In the genomic region with DNA sequence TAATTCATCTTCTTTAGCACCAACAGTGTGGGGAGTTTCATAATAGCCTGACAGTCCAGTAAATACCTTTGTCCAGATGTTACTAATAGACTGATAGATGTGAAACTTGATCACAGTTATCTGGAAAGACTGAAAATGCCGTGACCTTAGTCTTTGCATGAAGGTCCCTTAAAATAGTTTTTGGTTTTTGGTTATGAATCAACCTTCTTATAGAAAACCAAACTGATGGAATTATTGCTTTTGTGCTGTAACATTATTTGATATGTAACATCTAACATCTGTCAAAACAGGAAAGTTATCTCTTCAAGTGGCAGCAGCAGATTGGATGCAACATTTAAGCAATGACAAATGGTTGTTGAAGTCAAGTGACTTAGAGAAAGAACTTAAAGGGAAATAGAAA, we compare ENCODE assay signal across 28 cellular contexts.
DNase-seq lines count a peak whose midpoint lies in the region; ATAC-seq, FAIRE-seq and TF ChIP-seq lines count a peak whose summit lies in the region.
"Had no signal": no experiment of that assay in that cellular context is flagged by ENCODE, and none has a peak within 500 bp of the region (broad histone marks: within the 10 kb centered on the region; RNA-seq: fewer than 3 reads in every experiment).

No MANE protein-coding gene starts in this region.

- no peak overlapping the region for H3K27ac ChIP-seq in endodermal cell (ENCODE audit: low read depth, low read length)
- H3K27ac ChIP-seq in osteoblast (ENCODE audit: low read depth, low read length), result no peak overlapping the region
- H3K27ac ChIP-seq: breast epithelium, left lung, neutrophil had no signal

- peak; percentile 70 for ATAC-seq in GM18502 (IDR thresholded peaks at IDR 0.05; ENCODE audit: poor library complexity, unreplicated experiment)
- peak; percentile 44 for ATAC-seq in GM19467 (IDR thresholded peaks at IDR 0.05; ENCODE audit: unreplicated experiment)
- ATAC-seq in HG03432 (IDR thresholded peaks at IDR 0.05; ENCODE audit: unreplicated experiment), result peak; percentile 64
- ATAC-seq in activated naive CD8-positive, alpha-beta T cell treated with anti-CD3 and anti-CD28 coated beads, Interleukin-2, amount 50 U/mL, for 24 hours, result no peak
- ATAC-seq: activated CD8-positive, alpha-beta T cell treated with anti-CD3 and anti-CD28 coated beads for 36 hours; activated T-helper 17 cell treated with anti-CD3 and anti-CD28 coated beads, Interleukin-2, amount 50 U/mL, for 72 hours; HCT116; left lung; T-helper 17 cell had no signal

- peaks cover 4% of the 10 kb centered on the region for H3K4me1 ChIP-seq in endodermal cell (ENCODE audit: control insufficient read depth, insufficient read depth, low read length)
- no peaks in the 10 kb centered on the region for H3K4me1 ChIP-seq in osteoblast (ENCODE audit: insufficient read depth, low read length)
- H3K4me1 ChIP-seq: breast epithelium, left lung had no signal

- FAIRE-seq in D721Med (lab: Jason Lieb, UNC), result no peak

- H3K79me2 ChIP-seq in osteoblast (ENCODE audit: insufficient read depth, low read length), result no peaks in the 10 kb centered on the region

- H3K9me3 ChIP-seq in endodermal cell (ENCODE audit: control insufficient read depth, low read length) (peaks cover 42% of the 10 kb centered on the region), osteoblast (ENCODE audit: low read depth, low read length) (no peaks in the 10 kb centered on the region)
- H3K9me3 ChIP-seq: breast epithelium, left lung, neutrophil, SK-N-SH had no signal

- H3K27me3 ChIP-seq in endodermal cell (ENCODE audit: control insufficient read depth, insufficient read depth, low read length, poor library complexity, severe bottlenecking) (no peaks in the 10 kb centered on the region), osteoblast (ENCODE audit: insufficient read depth, low read length) (no peaks in the 10 kb centered on the region)
- H3K27me3 ChIP-seq: breast epithelium had no signal

- no peak overlapping the region for H3K9ac ChIP-seq in endodermal cell (ENCODE audit: extremely low read depth, low read length, poor library complexity, severe bottlenecking)
- H3K9ac ChIP-seq: SK-N-SH had no signal

- TF ChIP-seq CTCF in endodermal cell (conservative IDR thresholded peaks at IDR 0.05) (no peak), D721Med (IDR thresholded peaks at IDR 0.05; ENCODE audit: insufficient read depth, missing control alignments) (no peak), osteoblast (IDR thresholded peaks at IDR 0.05; ENCODE audit: extremely low read depth, low read depth, low read length) (no peak)

- H2AFZ ChIP-seq in osteoblast (ENCODE audit: low read length), result no peak overlapping the region

- H3K27ac Mint-ChIP-seq in endodermal cell, result no peak overlapping the region
- H3K27ac Mint-ChIP-seq in activated naive CD8-positive, alpha-beta T cell treated with anti-CD3 and anti-CD28 coated beads, Interleukin-2, amount 50 U/mL, for 24 hours, result no peak overlapping the region
- H3K27ac Mint-ChIP-seq: activated CD8-positive, alpha-beta T cell treated with anti-CD3 and anti-CD28 coated beads for 36 hours; activated naive CD4-positive, alpha-beta T cell treated with anti-CD3 and anti-CD28 coated beads, Interleukin-2, amount 50 U/mL, for 24 hours; activated T-helper 17 cell treated with anti-CD3 and anti-CD28 coated beads, Interleukin-2, amount 50 U/mL, for 72 hours; B cell; CD8-positive, alpha-beta memory T cell; stimulated activated naive CD8-positive, alpha-beta T cell treated with anti-CD3 and anti-CD28 coated beads, Interleukin-15, Interleukin-2, amounts not matched to agents 100 ng/mL and 50 ng/mL, for 24 hours; T-helper 17 cell had no signal

- DNase-seq in endodermal cell (no peak), NCI-H146 treated with DMSO at 0.1 percent for 48 hours (lab: John Stamatoyannopoulos, UW; ENCODE audit: unreplicated experiment) (no peak), D721Med (ENCODE audit: insufficient read length, low spot score) (no peak), osteoblast (ENCODE audit: insufficient read length, low spot score, missing footprints) (no peak)
- no peak for DNase-seq in activated naive CD8-positive, alpha-beta T cell treated with anti-CD3 and anti-CD28 coated beads, Interleukin-2, amount 50 U/mL, for 24 hours
- DNase-seq: activated CD4-positive, CD25-positive, alpha-beta regulatory T cell treated with anti-CD3 and anti-CD28 coated beads, Interleukin-2, amount 50 U/mL, for 72 hours; activated CD8-positive, alpha-beta T cell treated with anti-CD3 and anti-CD28 coated beads for 36 hours; CD8-positive, alpha-beta memory T cell; Karpas-422; left lung; NCI-H1436; NCI-H2107; NCI-H446; NCI-H82; OCI-M1; SK-N-SH; stimulated activated CD4-positive, alpha-beta T cell treated with anti-CD3 and anti-CD28 coated beads, Interleukin-15, amount 100 ng/mL, for 24 hours; T-helper 17 cell had no signal

- H3K4me1 Mint-ChIP-seq in endodermal cell, result peaks cover 15% of the 10 kb centered on the region
- H3K4me1 Mint-ChIP-seq in activated naive CD8-positive, alpha-beta T cell treated with anti-CD3 and anti-CD28 coated beads, Interleukin-2, amount 50 U/mL, for 24 hours, result peaks cover 7% of the 10 kb centered on the region
- H3K4me1 Mint-ChIP-seq: activated T-helper 17 cell treated with anti-CD3 and anti-CD28 coated beads, Interleukin-2, amount 50 U/mL, for 72 hours had no signal

- H3K4me2 ChIP-seq in osteoblast (ENCODE audit: insufficient read depth, low read length), result no peak overlapping the region
- H3K4me2 ChIP-seq: SK-N-SH had no signal

- no peaks in the 10 kb centered on the region for H4K20me1 ChIP-seq in osteoblast (ENCODE audit: insufficient read depth, low read length)

- H3K9me3 Mint-ChIP-seq in endodermal cell, result peaks cover 33% of the 10 kb centered on the region
- no peaks in the 10 kb centered on the region for H3K9me3 Mint-ChIP-seq in activated naive CD8-positive, alpha-beta T cell treated with anti-CD3 and anti-CD28 coated beads, Interleukin-2, amount 50 U/mL, for 24 hours
- H3K9me3 Mint-ChIP-seq: activated CD8-positive, alpha-beta T cell treated with anti-CD3 and anti-CD28 coated beads for 36 hours; activated naive CD4-positive, alpha-beta T cell treated with anti-CD3 and anti-CD28 coated beads, Interleukin-2, amount 50 U/mL, for 24 hours; activated T-helper 17 cell treated with anti-CD3 and anti-CD28 coated beads, Interleukin-2, amount 50 U/mL, for 72 hours; stimulated activated naive CD8-positive, alpha-beta T cell treated with anti-CD3 and anti-CD28 coated beads, Interleukin-15, Interleukin-2, amounts not matched to agents 100 ng/mL and 50 ng/mL, for 24 hours had no signal

- H3K4me3 ChIP-seq in endodermal cell (ENCODE audit: low read length) (peak overlapping the region; percentile 19), osteoblast (ENCODE audit: insufficient read depth, low read length) (no peak overlapping the region)
- H3K4me3 ChIP-seq: breast epithelium, left lung had no signal

- no peaks in the 10 kb centered on the region for H3K36me3 ChIP-seq in endodermal cell (ENCODE audit: control insufficient read depth, insufficient read depth, low read length)
- no peaks in the 10 kb centered on the region for H3K36me3 ChIP-seq in osteoblast (ENCODE audit: insufficient read depth, low read length)
- H3K36me3 ChIP-seq: breast epithelium, left lung, neutrophil had no signal

- WGBS in endodermal cell (ENCODE audit: insufficient coverage in 1 of 2, insufficient read length in 1 of 2), 2 experiments, result 95% methylated on average over 1 of the region's 1 CpG; no CpG with 5 or more reads in 1 of the 2 experiments

- no peak overlapping the region for H3K4me3 Mint-ChIP-seq in endodermal cell
- H3K4me3 Mint-ChIP-seq in activated naive CD8-positive, alpha-beta T cell treated with anti-CD3 and anti-CD28 coated beads, Interleukin-2, amount 50 U/mL, for 24 hours, result no peak overlapping the region
- H3K4me3 Mint-ChIP-seq: activated CD8-positive, alpha-beta T cell treated with anti-CD3 and anti-CD28 coated beads for 36 hours; activated naive CD4-positive, alpha-beta T cell treated with anti-CD3 and anti-CD28 coated beads, Interleukin-2, amount 50 U/mL, for 24 hours; activated T-helper 17 cell treated with anti-CD3 and anti-CD28 coated beads, Interleukin-2, amount 50 U/mL, for 72 hours; B cell; CD8-positive, alpha-beta memory T cell; stimulated activated naive CD8-positive, alpha-beta T cell treated with anti-CD3 and anti-CD28 coated beads, Interleukin-15, Interleukin-2, amounts not matched to agents 100 ng/mL and 50 ng/mL, for 24 hours; T-helper 17 cell had no signal

- no peaks in the 10 kb centered on the region for H3K27me3 Mint-ChIP-seq in endodermal cell (ENCODE audit: insufficient read depth)
- H3K27me3 Mint-ChIP-seq in activated naive CD8-positive, alpha-beta T cell treated with anti-CD3 and anti-CD28 coated beads, Interleukin-2, amount 50 U/mL, for 24 hours, result peaks cover 24% of the 10 kb centered on the region

- H3K36me3 Mint-ChIP-seq in endodermal cell (ENCODE audit: low read depth), result no peaks in the 10 kb centered on the region
- H3K36me3 Mint-ChIP-seq in activated naive CD8-positive, alpha-beta T cell treated with anti-CD3 and anti-CD28 coated beads, Interleukin-2, amount 50 U/mL, for 24 hours (ENCODE audit: low read depth), result no peaks in the 10 kb centered on the region
- H3K36me3 Mint-ChIP-seq: activated naive CD4-positive, alpha-beta T cell treated with anti-CD3 and anti-CD28 coated beads, Interleukin-2, amount 50 U/mL, for 24 hours; CD8-positive, alpha-beta memory T cell had no signal
